8 cellular contexts compared by ENCODE assay signal in the genomic region with DNA sequence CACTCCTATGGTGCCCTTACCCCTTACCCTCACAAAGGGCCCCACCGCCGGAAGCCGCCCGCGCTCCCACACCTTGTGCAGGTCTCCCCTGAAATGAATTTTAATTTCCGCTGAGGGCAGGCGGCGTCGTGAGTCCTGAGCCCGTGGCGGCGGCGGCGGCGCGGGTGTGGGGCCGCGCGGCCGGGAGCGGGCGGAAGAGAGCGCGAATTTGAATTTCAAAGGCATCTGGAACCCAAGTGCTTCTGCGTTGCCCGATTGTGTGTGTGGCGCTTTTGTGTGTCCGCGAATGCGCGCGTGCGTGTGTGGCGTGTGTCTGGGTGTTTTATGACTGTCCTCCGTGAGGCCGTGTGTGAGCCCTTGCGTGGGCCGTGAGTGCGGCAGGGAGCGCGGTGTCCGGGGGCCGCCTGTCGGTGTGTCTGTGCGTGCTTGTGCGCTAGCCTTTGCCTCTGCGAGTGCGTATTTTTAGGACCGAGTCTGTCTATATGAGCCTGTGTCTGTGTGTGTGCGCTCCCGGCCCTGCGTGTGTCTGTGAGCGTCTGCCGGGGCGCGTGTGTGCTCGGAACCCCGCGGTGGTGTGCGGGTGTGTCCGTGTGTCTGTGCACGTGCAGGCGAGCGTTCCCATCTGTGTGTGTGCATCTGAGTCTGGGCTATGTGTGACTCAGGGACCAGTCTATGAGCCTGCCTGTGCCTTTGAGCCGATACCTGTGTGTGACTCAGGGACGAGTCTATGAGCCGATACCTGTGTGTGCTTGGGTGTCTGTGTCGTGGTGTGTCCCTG. TPM values are rescaled to one million over a fixed set of nuclear protein-coding genes. Genes with fewer than 3 reads are reported as not detected.
A peak's percentile ranks its signal among the peaks of the same experiment; 100 is the strongest.
DNase-seq lines count a peak whose midpoint lies in the region; ATAC-seq, FAIRE-seq and TF ChIP-seq lines count a peak whose summit lies in the region.

No MANE protein-coding gene starts in this region.

- ATAC-seq in foreskin keratinocyte = peak; percentile 97

- TF ChIP-seq CTCF in foreskin keratinocyte (conservative IDR thresholded peaks at IDR 0.05) (peak; percentile 29), spleen (IDR thresholded peaks at IDR 0.05 in 8 of 11, conservative IDR thresholded peaks at IDR 0.05 in 3 of 11) (no peak), D721Med (IDR thresholded peaks at IDR 0.05; ENCODE audit: insufficient read depth, missing control alignments) (no peak)

- TF ChIP-seq POLR2A in spleen (IDR thresholded peaks at IDR 0.05) = no peak

- peak; percentile 49 for DNase-seq in activated T-cell treated with anti-CD3 and anti-CD28 coated beads for 48 hours (ENCODE audit: low read depth)
- DNase-seq in foreskin keratinocyte = peak; percentile 82 to 91
- DNase-seq in spleen = no peak
- no peak for DNase-seq in NCI-H1092 (lab: John Stamatoyannopoulos, UW)
- no peak for DNase-seq in SKM-1 treated with dmso at 0.1 percent for 144 hours (lab: John Stamatoyannopoulos, UW; ENCODE audit: unreplicated experiment)
- no peak for DNase-seq in MG63
- no peak for DNase-seq in D721Med (ENCODE audit: insufficient read length, low spot score)

- peak overlapping the region; percentile 17 to 61 (median 28) for H3K4me3 ChIP-seq in spleen
- H3K4me3 ChIP-seq in MG63 = no peak overlapping the region

- no peak for FAIRE-seq in D721Med (lab: Jason Lieb, UNC)

- intact Hi-C loops in spleen (cut with DNase I; ENCODE audit: low total_unique reads) = loop anchor here (10.0 kb wide), 1 partner anchor 47 kb away; no protein-coding TSS in a partner anchor

- no peaks in the 10 kb centered on the region for H3K36me3 ChIP-seq in ES-I3 (ENCODE audit: insufficient read depth, low read length)
- no peaks in the 10 kb centered on the region for H3K36me3 ChIP-seq in spleen
- no peaks in the 10 kb centered on the region for H3K36me3 ChIP-seq in MG63

- H3K9ac ChIP-seq in ES-I3 (ENCODE audit: low read depth, low read length) = peak overlapping the region; percentile 45; the same call in 1 of the 2 replicates

- H3K9me3 ChIP-seq in ES-I3 (ENCODE audit: control insufficient read depth, insufficient read depth, low read length) (no peaks in the 10 kb centered on the region), spleen (no peaks in the 10 kb centered on the region), MG63 (no peaks in the 10 kb centered on the region)

- H3K4me1 ChIP-seq in ES-I3 (ENCODE audit: insufficient read depth, low read length) (peaks cover 18% of the 10 kb centered on the region), foreskin keratinocyte (no peaks in the 10 kb centered on the region), spleen (peaks cover 15 to 45% (median 31%) of the 10 kb centered on the region in 6 donors)

- H3K27me3 ChIP-seq in foreskin keratinocyte = peaks cover 68% of the 10 kb centered on the region
- peaks cover 0 to 63% (median 35%) of the 10 kb centered on the region in 7 donors for H3K27me3 ChIP-seq in spleen (replicated peaks in 1 of 7)
- H3K27me3 ChIP-seq in MG63 = no peaks in the 10 kb centered on the region

- H3K27ac ChIP-seq in foreskin keratinocyte = peak overlapping the region; percentile 43
- H3K27ac ChIP-seq in spleen = no peak overlapping the region

- 3 to 6% (median 3%) methylated on average over 26 to 68 of the region's 68 CpGs for WGBS in spleen, 5 donors

RNA-seq across cellular contexts. Expression of a gene that starts 7.9 kb away (rescaled TPM):
- total RNA-seq in foreskin keratinocyte (2.5 and 2.8 TPM in 2 replicates), spleen (1 to 10 TPM in 5 of 7 donors, under 1 TPM in 2; 0.82 to 5.1 (median 2.7) TPM)
- polyA plus RNA-seq in foreskin keratinocyte (2.4 and 2.7 TPM in 2 replicates), spleen (1 to 10 TPM in 1 of 3 donors, under 1 TPM in 2; 0.52 to 1.4 (median 0.57) TPM)
- 3.4 and 8.5 TPM in 2 replicates for total RNA-seq in MG63 (2014; rRNA removed; shearing (Covaris generic); ENCODE audit: low replicate concordance)

RNA-seq across cellular contexts. Expression of a gene that starts 43.7 kb away (rescaled TPM):
- total RNA-seq in foreskin keratinocyte = 3.2 and 4.8 TPM in 2 replicates
- polyA plus RNA-seq in foreskin keratinocyte = 2.8 and 4.0 TPM in 2 replicates
- 1 to 10 TPM; 1.2 to 5.0 (median 4.1) TPM for total RNA-seq in spleen
- polyA plus RNA-seq in spleen = 1 to 10 TPM in 2 of 3 donors, under 1 TPM in 1; 0.74 to 2.0 (median 1.4) TPM
- total RNA-seq in MG63 (2014; rRNA removed; shearing (Covaris generic); ENCODE audit: low replicate concordance) = 27.6 and 32.3 TPM in 2 replicates

Comparison
In these comparisons a context has a peak if more than half of its experiments do, and no peak if none do; other contexts are left out.
1. DNase-seq: peak in activated T-cell treated with anti-CD3 and anti-CD28 coated beads for 48 hours (single experiment) and foreskin keratinocyte (2 of 2); none in spleen (single experiment), NCI-H1092 (single experiment), SKM-1 treated with dmso at 0.1 percent for 144 hours (single experiment), MG63 (single experiment) and D721Med (single experiment).